Comparison of ENCODE assay signal across 8 cellular contexts in the genomic region with DNA sequence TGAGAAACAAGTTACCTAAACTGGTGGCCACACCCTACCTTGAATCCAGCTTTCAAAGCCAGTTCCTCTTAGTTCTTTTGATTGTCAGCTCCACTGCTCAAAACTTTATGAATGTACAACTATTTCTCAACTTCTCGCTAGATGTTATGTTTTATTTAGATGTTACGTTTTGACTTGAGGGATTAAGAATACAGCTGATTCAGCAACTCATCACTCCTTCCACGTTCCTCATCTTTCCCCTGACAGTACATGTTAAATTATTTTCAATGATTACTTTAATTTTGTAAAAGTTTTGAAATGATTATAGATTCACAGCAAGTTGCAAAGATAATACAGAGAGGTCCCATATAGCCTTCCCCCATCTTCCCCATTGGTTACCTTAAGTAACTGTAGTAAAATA.
"Had no signal": no experiment of that assay in that cellular context is flagged by ENCODE, and none has a peak within 500 bp of the region (broad histone marks: within the 10 kb centered on the region; RNA-seq: fewer than 3 reads in every experiment).

No MANE protein-coding gene starts in this region.

- DNase-seq: GDM1, GF-D8 had no signal

- FAIRE-seq: G401.6, GM12878, GM12891, GM12892, GM18507, GM19239 had no signal

- H3K4me3 ChIP-seq: GM12878 had no signal

- ATAC-seq: GM12878 had no signal
